Comparison of ENCODE assay signal across 34 cellular contexts in genomic region chr4:173573725-173574124, GRCh38. TPM values are rescaled to one million over a fixed set of nuclear protein-coding genes. Genes with fewer than 3 reads are reported as not detected.
"Had no signal": no experiment of that assay in that cellular context is flagged by ENCODE, and none has a peak within 500 bp of the region (broad histone marks: within the 10 kb centered on the region; RNA-seq: fewer than 3 reads in every experiment).

No MANE protein-coding gene starts in this region.

- H3K4me2 ChIP-seq: PC-9 had no signal

- ATAC-seq: activated naive CD8-positive, alpha-beta T cell treated with anti-CD3 and anti-CD28 coated beads, Interleukin-2, amount 50 U/mL, for 24 hours; Right ventricle myocardium inferior; T-cell had no signal

- DNase-seq: activated B cell treated with CpG ODN at 0.5 μM for 24 hours; activated CD4-positive, alpha-beta memory T cell treated with anti-CD3 and anti-CD28 coated beads for 36 hours; activated CD4-positive, alpha-beta T cell treated with anti-CD3 and anti-CD28 coated beads for 4 hours; activated CD4-positive, alpha-beta T cell treated with anti-CD3 and anti-CD28 coated beads, Interleukin-2, amount 50 U/mL, for 1 hour; activated CD4-positive, CD25-positive, alpha-beta regulatory T cell treated with anti-CD3 and anti-CD28 coated beads, Interleukin-2, amount 50 U/mL, for 72 hours; activated CD8-positive, alpha-beta memory T cell treated with anti-CD3 and anti-CD28 coated beads, Interleukin-2, amount 50 U/mL, for 4 hours; activated effector memory CD4-positive, alpha-beta T cell treated with Interleukin-2 at 50 U/mL for 16 hours; activated naive CD4-positive, alpha-beta T cell treated with anti-CD3 and anti-CD28 coated beads, Interleukin-2, amount 10 ng/mL, durations not matched to agents 7 days and 5 days; activated naive CD8-positive, alpha-beta T cell treated with anti-CD3 and anti-CD28 coated beads, Interleukin-2, amount 50 U/mL, for 24 hours; activated T-cell treated with anti-CD3 and anti-CD28 coated beads, Interleukin-2, amount 50 U/mL, for 48 hours; anterior cingulate cortex; Karpas-422; KBM-7; NCI-H1105; NCI-H1417 treated with DMSO at 0.1 percent for 48 hours; NCI-H187 treated with DMSO at 0.1 percent for 48 hours; NCI-H2081; NCI-H2171 treated with DMSO at 0.1 percent for 48 hours; NCI-H2227 treated with DMSO at 0.1 percent for 48 hours; NCI-H446 treated with DMSO at 0.1 percent for 48 hours; NCI-H524; NK-92 treated with Interleukin-12 subunit alpha and Interleukin-12 subunit beta, amount 100 ng/mL, for 24 hours; PC-9; SIG-M5; T-cell; T-helper 2 cell; T-helper 9 cell had no signal

- H3K27ac ChIP-seq: PC-9, RWPE1, VCaP had no signal

- H3K4me3 ChIP-seq: PC-9 had no signal

- H2AFZ ChIP-seq: PC-9 had no signal

- FAIRE-seq: bronchial epithelial cell, RCC 7860 had no signal

RNA-seq across cellular contexts. Expression of gene HAND2, which starts 43.7 kb away (rescaled TPM):
- total RNA-seq: activated B cell treated with CpG ODN at 0.5 μM for 24 hours; activated CD4-positive, alpha-beta memory T cell treated with anti-CD3 and anti-CD28 coated beads for 36 hours; MCF 10A; OCI-LY7; PC-9; T-cell had no signal
